In genomic region chr21:42063578-42064521, GRCh38 we compare ENCODE assay signal across 9 cellular contexts. TPM values are rescaled to one million over a fixed set of nuclear protein-coding genes. Genes with fewer than 3 reads are reported as not detected.
DNase-seq lines count a peak whose midpoint lies in the region; ATAC-seq and TF ChIP-seq lines count a peak whose summit lies in the region.
"Had no signal": no experiment of that assay in that cellular context is flagged by ENCODE, and none has a peak within 500 bp of the region (broad histone marks: within the 10 kb centered on the region; RNA-seq: fewer than 3 reads in every experiment).

No MANE protein-coding gene starts in this region.

- no peak overlapping the region for H3K27ac ChIP-seq in right lobe of liver
- H3K27ac ChIP-seq in thymus (ENCODE audit: low read depth): peak overlapping the region; percentile 99

- no peak for TF ChIP-seq POLR2A in right lobe of liver (IDR thresholded peaks at IDR 0.05)

- peaks cover 0 to 9% of the 10 kb centered on the region in 2 donors for H3K27me3 ChIP-seq in right lobe of liver
- H3K27me3 ChIP-seq in thymus (ENCODE audit: control insufficient read depth, insufficient read depth): no peaks in the 10 kb centered on the region

- 32% methylated on average over 13 of the region's 28 CpGs for WGBS in right lobe of liver (ENCODE audit: insufficient coverage, low coverage, low lambda C conversion rate, missing lambda C conversion rate)
- WGBS in thymus: 4% methylated on average over 28 of the region's 28 CpGs

- H3K9me3 ChIP-seq in right lobe of liver (no peaks in the 10 kb centered on the region), thymus (ENCODE audit: control insufficient read depth) (no peaks in the 10 kb centered on the region)

- intact Hi-C loops in right lobe of liver (cut with DNase I): loop anchor here in 1 of 2 donors (10.0 kb wide), 1 partner anchor 51 kb away; no protein-coding TSS in a partner anchor

- H3K36me3 ChIP-seq in right lobe of liver: no peaks in the 10 kb centered on the region
- H3K36me3 ChIP-seq in thymus (ENCODE audit: control insufficient read depth, insufficient read depth): no peaks in the 10 kb centered on the region

- DNase-seq in NCI-H82 (lab: John Stamatoyannopoulos, UW): peak; percentile 24
- no peak for DNase-seq in NCI-H82 treated with DMSO at 0.1 percent for 48 hours (lab: John Stamatoyannopoulos, UW; ENCODE audit: unreplicated experiment)
- DNase-seq in NCI-H345 (lab: John Stamatoyannopoulos, UW): peak; percentile 79
- peak; percentile 75 for DNase-seq in activated CD8-positive, alpha-beta memory T cell treated with anti-CD3 and anti-CD28 coated beads, Interleukin-2, amount 50 U/mL, for 48 hours
- DNase-seq in right lobe of liver: peak in 2 of 3 donors; percentile 50 to 55
- DNase-seq in hippocampal formation (lab: John Stamatoyannopoulos, UW): no peak
- no peak for DNase-seq in HuH-7 (ENCODE audit: low spot score)

- TF ChIP-seq CTCF in right lobe of liver (IDR thresholded peaks at IDR 0.05): no peak

- no peak overlapping the region for H3K4me3 ChIP-seq in right lobe of liver
- H3K4me3 ChIP-seq in thymus (ENCODE audit: low read length): peak overlapping the region; percentile 68

- peak in 3 of 4 donors; percentile 3 to 45 (median 20) for ATAC-seq in right lobe of liver

- peaks cover 0 to 21% (median 13%) of the 10 kb centered on the region in 4 donors for H3K4me1 ChIP-seq in right lobe of liver
- peaks cover 20% of the 10 kb centered on the region for H3K4me1 ChIP-seq in thymus (ENCODE audit: control insufficient read depth, insufficient read depth, low read length)

RNA-seq across cellular contexts. Expression of gene UMODL1, which starts 7.3 kb away (rescaled TPM):
- total RNA-seq in right lobe of liver: 1 to 10 TPM in 2 of 6 experiments, under 1 TPM in 2, not detected in 2; 0.06 to 1.2 (median 0.75) TPM
- 1.4 TPM for polyA plus RNA-seq in thymus
- total RNA-seq: activated CD8-positive, alpha-beta memory T cell treated with anti-CD3 and anti-CD28 coated beads for 36 hours had no signal

RNA-seq across cellular contexts. Expression of gene ZBTB21, which starts 53.7 kb away (rescaled TPM):
- total RNA-seq in right lobe of liver: 10 to 100 TPM in 4 of 6 experiments, 1 to 10 TPM in 2; 3.0 to 28.5 (median 11.2) TPM
- polyA plus RNA-seq in thymus: 7.9 TPM

Comparison
In these comparisons a context has a peak if more than half of its experiments do, and no peak if none do; other contexts are left out.
1. DNase-seq: peak in NCI-H82 (single experiment), NCI-H345 (single experiment), activated CD8-positive, alpha-beta memory T cell treated with anti-CD3 and anti-CD28 coated beads, Interleukin-2, amount 50 U/mL, for 48 hours (single experiment) and right lobe of liver (2 of 3); none in NCI-H82 treated with DMSO at 0.1 percent for 48 hours (single experiment), hippocampal formation (0 of 2) and HuH-7 (single experiment).